Comparison of ENCODE assay signal across 1 cellular context in the genomic region with DNA sequence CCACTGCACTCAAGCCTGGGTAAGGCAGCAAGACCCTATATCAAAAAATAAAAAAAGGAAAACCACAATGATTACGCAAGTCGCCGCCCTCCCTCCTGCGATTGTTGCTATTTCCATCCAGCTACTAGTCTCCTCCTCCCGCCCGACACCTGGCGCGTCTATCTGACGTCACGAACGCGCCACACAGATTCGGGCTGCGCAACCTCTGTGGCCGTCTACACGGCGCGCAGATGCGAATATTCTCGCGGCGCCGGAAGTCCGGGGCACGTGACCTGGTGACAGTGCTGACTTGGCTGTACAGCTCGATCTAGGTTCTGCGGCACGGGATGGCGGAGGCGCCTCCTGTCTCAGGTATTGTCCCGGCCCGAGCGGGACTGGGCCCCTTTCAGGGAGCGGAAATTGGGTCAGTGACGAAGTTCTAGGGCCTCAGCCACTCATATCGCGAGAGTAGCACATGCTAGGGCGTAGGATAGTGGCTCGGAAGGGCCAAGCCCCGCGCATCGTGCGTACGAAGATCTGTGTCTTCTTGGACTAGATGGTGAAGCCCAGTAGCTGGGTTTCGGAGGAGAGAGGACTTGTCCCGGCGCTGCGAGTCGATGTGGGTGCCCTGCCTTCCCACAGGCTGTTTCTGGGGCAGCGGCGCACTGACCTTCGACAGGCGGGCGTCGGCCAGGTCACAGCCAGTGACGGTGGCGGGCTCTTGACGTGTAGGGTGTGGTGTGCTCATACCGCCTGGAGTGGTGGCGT.
TF ChIP-seq lines count a peak whose summit lies in the region.

Gene NFX1, plus strand, starts transcription at position 270 of the 747 bp plus-strand sequence. Its CDS starts 57 bp downstream, at position 327.

TF ChIP-seq in HEK293, 187 proteins besides CTCF, POLR2A, EP300 and RAD21 (continued from another document and continues in another):
- TF ChIP-seq HIC1 (tag by site-specific recombination; IDR thresholded peaks at IDR 0.05), result no peak
- no peak for TF ChIP-seq ZNF776 (tag by site-specific recombination; IDR thresholded peaks at IDR 0.05; ENCODE audit: borderline replicate concordance)
- TF ChIP-seq ZNF157 (tag by site-specific recombination; IDR thresholded peaks at IDR 0.05), result no peak
- TF ChIP-seq ZSCAN5A (tag by site-specific recombination; IDR thresholded peaks at IDR 0.05), result no peak
- TF ChIP-seq ZNF558 (tag by site-specific recombination; IDR thresholded peaks at IDR 0.05), result peak; percentile 3; the same call in 1 of the 2 replicates
- TF ChIP-seq HOXD13 (CRISPR knock-in tag; IDR thresholded peaks at IDR 0.05; ENCODE audit: borderline replicate concordance), result no peak
- peak; percentile 89 for TF ChIP-seq ZBTB21 (tag by site-specific recombination; IDR thresholded peaks at IDR 0.05)
- TF ChIP-seq, protein P1, sequence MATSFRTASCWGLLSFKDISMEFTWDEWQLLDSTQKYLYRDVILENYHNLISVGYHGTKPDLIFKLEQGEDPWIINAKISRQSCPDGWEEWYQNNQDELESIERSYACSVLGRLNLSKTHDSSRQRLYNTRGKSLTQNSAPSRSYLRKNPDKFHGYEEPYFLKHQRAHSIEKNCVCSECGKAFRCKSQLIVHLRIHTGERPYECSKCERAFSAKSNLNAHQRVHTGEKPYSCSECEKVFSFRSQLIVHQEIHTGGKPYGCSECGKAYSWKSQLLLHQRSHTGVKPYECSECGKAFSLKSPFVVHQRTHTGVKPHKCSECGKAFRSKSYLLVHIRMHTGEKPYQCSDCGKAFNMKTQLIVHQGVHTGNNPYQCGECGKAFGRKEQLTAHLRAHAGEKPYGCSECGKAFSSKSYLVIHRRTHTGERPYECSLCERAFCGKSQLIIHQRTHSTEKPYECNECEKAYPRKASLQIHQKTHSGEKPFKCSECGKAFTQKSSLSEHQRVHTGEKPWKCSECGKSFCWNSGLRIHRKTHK (tag by site-specific recombination; IDR thresholded peaks at IDR 0.05), result no peak
- no peak for TF ChIP-seq ZNF302 (tag by site-specific recombination; IDR thresholded peaks at IDR 0.05; ENCODE audit: low read depth)
- TF ChIP-seq ZNF571 (tag by site-specific recombination; IDR thresholded peaks at IDR 0.05), result no peak
- no peak for TF ChIP-seq HOXC10 (CRISPR knock-in tag; IDR thresholded peaks at IDR 0.05)
- peak; percentile 62; the same call in 1 of the 2 replicates for TF ChIP-seq ZNF639 (tag by site-specific recombination; IDR thresholded peaks at IDR 0.05)
- TF ChIP-seq PRDM1 (tag by site-specific recombination; IDR thresholded peaks at IDR 0.05), result no peak
- TF ChIP-seq, protein P2, sequence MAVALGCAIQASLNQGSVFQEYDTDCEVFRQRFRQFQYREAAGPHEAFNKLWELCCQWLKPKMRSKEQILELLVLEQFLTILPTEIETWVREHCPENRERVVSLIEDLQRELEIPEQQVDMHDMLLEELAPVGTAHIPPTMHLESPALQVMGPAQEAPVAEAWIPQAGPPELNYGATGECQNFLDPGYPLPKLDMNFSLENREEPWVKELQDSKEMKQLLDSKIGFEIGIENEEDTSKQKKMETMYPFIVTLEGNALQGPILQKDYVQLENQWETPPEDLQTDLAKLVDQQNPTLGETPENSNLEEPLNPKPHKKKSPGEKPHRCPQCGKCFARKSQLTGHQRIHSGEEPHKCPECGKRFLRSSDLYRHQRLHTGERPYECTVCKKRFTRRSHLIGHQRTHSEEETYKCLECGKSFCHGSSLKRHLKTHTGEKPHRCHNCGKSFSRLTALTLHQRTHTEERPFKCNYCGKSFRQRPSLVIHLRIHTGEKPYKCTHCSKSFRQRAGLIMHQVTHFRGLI (tag by site-specific recombination; IDR thresholded peaks at IDR 0.05), result no peak
- no peak for TF ChIP-seq ZNF830 (tag by site-specific recombination; IDR thresholded peaks at IDR 0.05; ENCODE audit: low read depth)
- TF ChIP-seq, protein P3, sequence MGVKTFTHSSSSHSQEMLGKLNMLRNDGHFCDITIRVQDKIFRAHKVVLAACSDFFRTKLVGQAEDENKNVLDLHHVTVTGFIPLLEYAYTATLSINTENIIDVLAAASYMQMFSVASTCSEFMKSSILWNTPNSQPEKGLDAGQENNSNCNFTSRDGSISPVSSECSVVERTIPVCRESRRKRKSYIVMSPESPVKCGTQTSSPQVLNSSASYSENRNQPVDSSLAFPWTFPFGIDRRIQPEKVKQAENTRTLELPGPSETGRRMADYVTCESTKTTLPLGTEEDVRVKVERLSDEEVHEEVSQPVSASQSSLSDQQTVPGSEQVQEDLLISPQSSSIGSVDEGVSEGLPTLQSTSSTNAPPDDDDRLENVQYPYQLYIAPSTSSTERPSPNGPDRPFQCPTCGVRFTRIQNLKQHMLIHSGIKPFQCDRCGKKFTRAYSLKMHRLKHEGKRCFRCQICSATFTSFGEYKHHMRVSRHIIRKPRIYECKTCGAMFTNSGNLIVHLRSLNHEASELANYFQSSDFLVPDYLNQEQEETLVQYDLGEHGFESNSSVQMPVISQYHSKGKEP (tag by site-specific recombination; IDR thresholded peaks at IDR 0.05), result no peak
- no peak for TF ChIP-seq ZSCAN23 (tag by site-specific recombination; IDR thresholded peaks at IDR 0.05)
- no peak for TF ChIP-seq ZBTB49 (tag by site-specific recombination; IDR thresholded peaks at IDR 0.05; ENCODE audit: low read depth)
- TF ChIP-seq KLF7 (tag by site-specific recombination; IDR thresholded peaks at IDR 0.05; ENCODE audit: borderline replicate concordance), result no peak
- TF ChIP-seq ZBTB48 (tag by site-specific recombination; IDR thresholded peaks at IDR 0.05), result no peak
- TF ChIP-seq ZNF148 (tag by site-specific recombination; IDR thresholded peaks at IDR 0.05; ENCODE audit: borderline replicate concordance), result no peak
- peak; percentile 92 for TF ChIP-seq ZNF366 (tag by site-specific recombination; conservative IDR thresholded peaks at IDR 0.05)
- TF ChIP-seq ZNF138 (tag by site-specific recombination; IDR thresholded peaks at IDR 0.05; ENCODE audit: borderline replicate concordance), result no peak
- no peak for TF ChIP-seq ZNF791 (tag by site-specific recombination; IDR thresholded peaks at IDR 0.05)
- TF ChIP-seq ZNF658 (tag by site-specific recombination; IDR thresholded peaks at IDR 0.05), result no peak
- no peak for TF ChIP-seq ZNF747 (tag by site-specific recombination; IDR thresholded peaks at IDR 0.05)
- no peak for TF ChIP-seq ZNF239 (tag by site-specific recombination; IDR thresholded peaks at IDR 0.05)
- TF ChIP-seq ZBTB1 (tag by site-specific recombination; IDR thresholded peaks at IDR 0.05), result no peak
- no peak for TF ChIP-seq ZNF426 (tag by site-specific recombination; IDR thresholded peaks at IDR 0.05)
- no peak for TF ChIP-seq ZNF132 (tag by site-specific recombination; IDR thresholded peaks at IDR 0.05; ENCODE audit: borderline replicate concordance)
- TF ChIP-seq, protein P4, sequence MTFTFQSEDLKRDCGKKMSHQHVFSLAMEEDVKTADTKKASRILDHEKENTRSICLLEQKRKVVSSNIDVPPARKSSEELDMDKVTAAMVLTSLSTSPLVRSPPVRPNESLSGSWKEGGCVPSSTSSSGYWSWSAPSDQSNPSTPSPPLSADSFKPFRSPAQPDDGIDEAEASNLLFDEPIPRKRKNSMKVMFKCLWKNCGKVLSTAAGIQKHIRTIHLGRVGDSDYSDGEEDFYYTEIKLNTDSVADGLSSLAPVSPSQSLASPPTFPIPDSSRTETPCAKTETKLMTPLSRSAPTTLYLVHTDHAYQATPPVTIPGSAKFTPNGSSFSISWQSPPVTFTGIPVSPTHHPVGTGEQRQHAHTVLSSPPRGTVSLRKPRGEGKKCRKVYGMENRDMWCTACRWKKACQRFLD (tag by site-specific recombination; IDR thresholded peaks at IDR 0.05), result no peak
- no peak for TF ChIP-seq GLIS2 (tag by site-specific recombination; IDR thresholded peaks at IDR 0.05)
- no peak for TF ChIP-seq ZNF544 (tag by site-specific recombination; IDR thresholded peaks at IDR 0.05)
- TF ChIP-seq KLF10 (tag by site-specific recombination; IDR thresholded peaks at IDR 0.05), result no peak
- peak; percentile 90 for TF ChIP-seq ZNF324 (tag by site-specific recombination; IDR thresholded peaks at IDR 0.05)
- TF ChIP-seq ZFP69B (tag by site-specific recombination; IDR thresholded peaks at IDR 0.05), result no peak
- TF ChIP-seq HOXA7 (CRISPR knock-in tag; IDR thresholded peaks at IDR 0.05; ENCODE audit: borderline replicate concordance), result no peak
- TF ChIP-seq ZBTB26 (tag by site-specific recombination; optimal IDR thresholded peaks at IDR 0.05), result peak; percentile 58
- no peak for TF ChIP-seq ZFP41 (tag by site-specific recombination; IDR thresholded peaks at IDR 0.05; ENCODE audit: borderline replicate concordance)
- no peak for TF ChIP-seq ZNF274 (IDR thresholded peaks at IDR 0.05; ENCODE audit: low read length)
- no peak for TF ChIP-seq ZNF274 (tag by site-specific recombination; IDR thresholded peaks at IDR 0.05; ENCODE audit: borderline replicate concordance)
- TF ChIP-seq SCRT1 (tag by site-specific recombination; IDR thresholded peaks at IDR 0.05; ENCODE audit: borderline replicate concordance), result no peak
- no peak for TF ChIP-seq MEIS1 (CRISPR knock-in tag; IDR thresholded peaks at IDR 0.05; ENCODE audit: borderline replicate concordance)
